Comparison of ENCODE assay signal across 8 cellular contexts in genomic region chr1:65459397-65459768, GRCh38. TPM values are rescaled to one million over a fixed set of nuclear protein-coding genes. Genes with fewer than 3 reads are reported as not detected.
DNase-seq lines count a peak whose midpoint lies in the region; ATAC-seq and TF ChIP-seq lines count a peak whose summit lies in the region.

No MANE protein-coding gene starts in this region.

- peaks cover 7% of the 10 kb centered on the region for H3K4me1 Mint-ChIP-seq in Calu3 (ENCODE audit: low read depth, unreplicated experiment)
- peaks cover 12% of the 10 kb centered on the region for H3K4me1 Mint-ChIP-seq in activated T-helper 2 cell treated with anti-CD3 and anti-CD28 coated beads, Interferon-gamma antibody, Interleukin-2, Interleukin-4, amounts not matched to agents 10 μg/mL and 5 μg/mL and 100 μg/mL, durations not matched to agents 14 hours and 24 hours and 36 hours (ENCODE audit: low read depth)

- no peak overlapping the region for H3K27ac Mint-ChIP-seq in Calu3 (ENCODE audit: unreplicated experiment)
- H3K27ac Mint-ChIP-seq in activated T-helper 2 cell treated with anti-CD3 and anti-CD28 coated beads, Interferon-gamma antibody, Interleukin-2, Interleukin-4, amounts not matched to agents 10 μg/mL and 5 μg/mL and 100 μg/mL, durations not matched to agents 14 hours and 24 hours and 36 hours: no peak overlapping the region

- intact Hi-C loops in Calu3 (cut with micrococcal nuclease; ENCODE audit: unreplicated experiment): loop anchor here (2.0 kb wide), 1 partner anchor 223 kb away; no protein-coding TSS in a partner anchor
- intact Hi-C loops in activated T-helper 2 cell treated with anti-CD3 and anti-CD28 coated beads, Interferon-gamma antibody, Interleukin-2, Interleukin-4, amounts not matched to agents 10 μg/mL and 5 μg/mL and 100 μg/mL, durations not matched to agents 14 hours and 24 hours and 36 hours (cut with micrococcal nuclease): loop anchor here (1.0 to 2.0 kb wide), 2 partner anchors 223 to 229 kb away; no protein-coding TSS in a partner anchor

- H3K36me3 Mint-ChIP-seq in Calu3 (ENCODE audit: insufficient read depth, unreplicated experiment): no peaks in the 10 kb centered on the region
- H3K36me3 Mint-ChIP-seq in activated T-helper 2 cell treated with anti-CD3 and anti-CD28 coated beads, Interferon-gamma antibody, Interleukin-2, Interleukin-4, amounts not matched to agents 10 μg/mL and 5 μg/mL and 100 μg/mL, durations not matched to agents 14 hours and 24 hours and 36 hours (ENCODE audit: low read depth): no peaks in the 10 kb centered on the region

- POLR2A ChIA-PET in RWPE1 (lab: Yijun Ruan, JAX; ENCODE audit: low non-redundant PET): no interaction called here

- no TSS peak for BruUV-seq in Calu3 (replicated peaks; lab: Mats Ljungman, UMichigan)

- ATAC-seq in GM18907 (IDR thresholded peaks at IDR 0.05; ENCODE audit: unreplicated experiment) (peak; percentile 74), HG03432 (IDR thresholded peaks at IDR 0.05; ENCODE audit: unreplicated experiment) (peak; percentile 88)

- TF ChIP-seq CTCF in Calu3 (IDR thresholded peaks at IDR 0.05; ENCODE audit: unreplicated experiment): no peak
- peak; percentile 24 for TF ChIP-seq CTCF in RWPE1 (conservative IDR thresholded peaks at IDR 0.05; ENCODE audit: low read depth)

- H3K9me3 Mint-ChIP-seq in Calu3 (ENCODE audit: low read depth, unreplicated experiment): no peaks in the 10 kb centered on the region
- peaks cover 8% of the 10 kb centered on the region for H3K9me3 Mint-ChIP-seq in activated T-helper 2 cell treated with anti-CD3 and anti-CD28 coated beads, Interferon-gamma antibody, Interleukin-2, Interleukin-4, amounts not matched to agents 10 μg/mL and 5 μg/mL and 100 μg/mL, durations not matched to agents 14 hours and 24 hours and 36 hours

- H3K27me3 Mint-ChIP-seq in Calu3 (ENCODE audit: unreplicated experiment): no peaks in the 10 kb centered on the region
- H3K27me3 Mint-ChIP-seq in activated T-helper 2 cell treated with anti-CD3 and anti-CD28 coated beads, Interferon-gamma antibody, Interleukin-2, Interleukin-4, amounts not matched to agents 10 μg/mL and 5 μg/mL and 100 μg/mL, durations not matched to agents 14 hours and 24 hours and 36 hours (ENCODE audit: low read depth): peaks cover 3% of the 10 kb centered on the region

- DNase-seq in Calu3 (peak; percentile 9), RWPE1 (ENCODE audit: low spot score) (peak; percentile 28), foreskin melanocyte (peak; percentile 25)
- no peak for DNase-seq in activated T-cell treated with anti-CD3 and anti-CD28 coated beads, Interleukin-2, amount 50 U/mL, for 1 hour
- no peak for DNase-seq in activated T-helper 2 cell treated with anti-CD3 and anti-CD28 coated beads, Interferon-gamma antibody, Interleukin-2, Interleukin-4, amounts not matched to agents 10 μg/mL and 5 μg/mL and 100 μg/mL, durations not matched to agents 14 hours and 24 hours and 36 hours (ENCODE audit: low spot score)
- no peak for DNase-seq in activated CD4-positive, alpha-beta T cell treated with anti-CD3 and anti-CD28 coated beads, Interleukin-2, amount 50 U/mL, for 4 hours

- no peak overlapping the region for H3K4me3 Mint-ChIP-seq in Calu3 (ENCODE audit: low read depth, unreplicated experiment)
- no peak overlapping the region for H3K4me3 Mint-ChIP-seq in activated T-helper 2 cell treated with anti-CD3 and anti-CD28 coated beads, Interferon-gamma antibody, Interleukin-2, Interleukin-4, amounts not matched to agents 10 μg/mL and 5 μg/mL and 100 μg/mL, durations not matched to agents 14 hours and 24 hours and 36 hours (ENCODE audit: low read depth)

- no peak overlapping the region for H3K27ac ChIP-seq in RWPE1

- CTCF ChIA-PET in Calu3 (lab: Charles Lee): interaction anchor here (0.6 to 1.5 kb wide), 10 partner anchors 8 to 780 kb away, joined by 3 to 13 read pairs (median 4); partner anchors contain the start of genes DNAJC6, LEPR and LEPROT
- CTCF ChIA-PET in RWPE1 (lab: Yijun Ruan, JAX): interaction anchor here (0.7 to 1.4 kb wide), 4 partner anchors 19 to 228 kb away, joined by 4 to 5 read pairs (median 4); no protein-coding TSS in a partner anchor

RNA-seq across cellular contexts. Expression of gene LEPR, which starts 38.9 kb away (rescaled TPM):
- 2.1 and 3.5 TPM in 2 replicates for total RNA-seq in Calu3 (2022)
- total RNA-seq in activated T-helper 2 cell treated with anti-CD3 and anti-CD28 coated beads, Interferon-gamma antibody, Interleukin-2, Interleukin-4, amounts not matched to agents 10 μg/mL and 5 μg/mL and 100 μg/mL, durations not matched to agents 14 hours and 24 hours and 36 hours: 2.0 and 2.4 TPM in 2 replicates

RNA-seq across cellular contexts. Expression of gene LEPROT, which starts 38.9 kb away (rescaled TPM):
- 68.7 and 70.8 TPM in 2 replicates for total RNA-seq in Calu3 (2022)
- 20.9 and 22.6 TPM in 2 replicates for total RNA-seq in activated T-helper 2 cell treated with anti-CD3 and anti-CD28 coated beads, Interferon-gamma antibody, Interleukin-2, Interleukin-4, amounts not matched to agents 10 μg/mL and 5 μg/mL and 100 μg/mL, durations not matched to agents 14 hours and 24 hours and 36 hours

Comparison
In these comparisons a context has a peak if more than half of its experiments do, and no peak if none do; other contexts are left out.
1. DNase-seq: peak in Calu3 (single experiment), RWPE1 (single experiment) and foreskin melanocyte (single experiment); none in activated T-cell treated with anti-CD3 and anti-CD28 coated beads, Interleukin-2, amount 50 U/mL, for 1 hour (single experiment), activated T-helper 2 cell treated with anti-CD3 and anti-CD28 coated beads, Interferon-gamma antibody, Interleukin-2, Interleukin-4, amounts not matched to agents 10 μg/mL and 5 μg/mL and 100 μg/mL, durations not matched to agents 14 hours and 24 hours and 36 hours (single experiment) and activated CD4-positive, alpha-beta T cell treated with anti-CD3 and anti-CD28 coated beads, Interleukin-2, amount 50 U/mL, for 4 hours (0 of 2).